ENCODE assay signal across 8 cellular contexts in genomic region chr4:74932832-74933561, GRCh38. TPM values are rescaled to one million over a fixed set of nuclear protein-coding genes. Genes with fewer than 3 reads are reported as not detected.
DNase-seq lines count a peak whose midpoint lies in the region; ATAC-seq, FAIRE-seq and TF ChIP-seq lines count a peak whose summit lies in the region.

Gene PARM1 (plus strand): TSS chr4:74933116. CDS start chr4:74933328, 212 bp downstream.

- H3K27me3 ChIP-seq in iPS-18a (ENCODE audit: control insufficient read depth, insufficient read depth, low read length): peaks cover 39% of the 10 kb centered on the region

- H3K9me3 Mint-ChIP-seq in brain: peaks cover 0 to 7% (median 0%) of the 10 kb centered on the region in 5 experiments

- FAIRE-seq in HTR-8/SVneo (lab: Jason Lieb, UNC): no peak

- H3K36me3 Mint-ChIP-seq in brain: peaks cover 6% of the 10 kb centered on the region

- H3K4me3 Mint-ChIP-seq in brain: peak within 1 kb of the TSS; percentile 92 to 98 (median 93)

- no peaks in the 10 kb centered on the region for H3K9me3 ChIP-seq in iPS-18a (ENCODE audit: control insufficient read depth, low read depth, low read length)

- DNase-seq in GDM1 (lab: John Stamatoyannopoulos, UW) (peak; percentile 52), HTR-8/SVneo (ENCODE audit: insufficient read length, low spot score) (peak; percentile 40), OCI-M1 (lab: John Stamatoyannopoulos, UW) (peak; percentile 5), sciatic nerve (ENCODE audit: low spot score) (peak; percentile 91)
- DNase-seq in activated CD4-positive, CD25-positive, alpha-beta regulatory T cell (lab: John Stamatoyannopoulos, UW): no peak

- peaks cover 42% of the 10 kb centered on the region for H3K4me1 Mint-ChIP-seq in brain

- peak within 1 kb of the TSS; percentile 24 to 94 (median 90) for H3K27ac Mint-ChIP-seq in brain

- peaks cover 4% of the 10 kb centered on the region for H3K4me1 ChIP-seq in iPS-18a (ENCODE audit: control insufficient read depth, low read depth, low read length)

- H3K27me3 Mint-ChIP-seq in brain: peaks cover 59% of the 10 kb centered on the region

- intact Hi-C loops in sciatic nerve (cut with DNase I): no loop called here

- H3K27ac ChIP-seq in iPS-18a (ENCODE audit: low read length): no peak within 1 kb of the TSS

- H3K4me3 ChIP-seq in iPS-18a (ENCODE audit: low read length): peak within 1 kb of the TSS; percentile 76

- H3K9ac ChIP-seq in iPS-18a (ENCODE audit: low read length): peak within 1 kb of the TSS; percentile 27

- ATAC-seq in GM21423 (IDR thresholded peaks at IDR 0.05; ENCODE audit: unreplicated experiment) (peak; percentile 76), sciatic nerve (peak; percentile 92)

- TF ChIP-seq CTCF in brain (conservative IDR thresholded peaks at IDR 0.05): peak; percentile 75 to 82

- no peaks in the 10 kb centered on the region for H3K36me3 ChIP-seq in iPS-18a (ENCODE audit: control insufficient read depth, low read depth, low read length)

RNA-seq across cellular contexts. Expression of gene PARM1, which starts in this region (rescaled TPM):
- polyA plus RNA-seq in brain (ENCODE audit: insufficient read depth, low read depth, low replicate concordance): 11.2 TPM
- 9.1 TPM for total RNA-seq in sciatic nerve

Comparison
In these comparisons a context has a peak if more than half of its experiments do, and no peak if none do; other contexts are left out.
1. DNase-seq: peak in GDM1 (single experiment), HTR-8/SVneo (single experiment), OCI-M1 (single experiment) and sciatic nerve (single experiment); none in activated CD4-positive, CD25-positive, alpha-beta regulatory T cell (0 of 4).